ENCODE assay signal across 9 cellular contexts in the genomic region with DNA sequence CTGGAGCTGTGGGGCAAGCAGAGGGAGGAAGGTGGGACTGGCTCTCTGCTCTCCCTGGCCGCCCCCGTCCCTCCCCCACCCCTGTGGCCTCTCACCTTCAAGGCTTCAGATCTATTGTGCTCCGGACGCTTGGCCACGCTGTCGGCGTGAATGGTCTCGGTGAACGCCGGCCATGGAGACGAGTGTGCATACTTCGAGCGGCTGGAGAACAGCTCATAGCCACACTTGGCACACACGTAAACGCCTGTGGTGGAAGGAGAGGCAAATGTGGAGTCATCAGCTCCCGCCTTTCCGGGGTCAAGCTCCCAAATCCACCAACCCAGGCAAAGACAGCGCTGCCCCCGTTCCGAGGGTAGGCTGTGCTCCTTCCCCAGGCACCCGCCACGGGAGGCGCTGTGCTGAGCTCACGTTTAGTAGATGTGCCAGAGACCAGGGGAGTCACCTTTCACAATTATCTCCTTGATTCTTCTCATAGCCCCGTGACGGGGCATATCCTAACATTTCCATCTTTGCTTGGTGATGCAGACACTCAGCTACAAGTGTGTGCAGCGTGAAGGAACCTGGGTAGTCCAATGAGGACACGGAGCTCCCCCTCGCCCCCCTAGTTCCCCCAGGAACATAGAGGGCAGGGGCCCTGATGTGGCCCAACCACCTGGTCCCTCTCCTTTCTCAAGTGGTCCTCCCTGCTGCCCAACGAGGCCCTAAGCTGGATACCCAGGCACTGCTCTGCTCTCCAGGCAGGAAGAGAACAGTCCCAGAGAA. TPM values are rescaled to one million over a fixed set of nuclear protein-coding genes. Genes with fewer than 3 reads are reported as not detected.
DNase-seq lines count a peak whose midpoint lies in the region; ATAC-seq and TF ChIP-seq lines count a peak whose summit lies in the region.
"Had no signal": no experiment of that assay in that cellular context is flagged by ENCODE, and none has a peak within 500 bp of the region (broad histone marks: within the 10 kb centered on the region; RNA-seq: fewer than 3 reads in every experiment).

No MANE protein-coding gene starts in this region.

- peak; percentile 27 for TF ChIP-seq CTCF in foreskin keratinocyte (conservative IDR thresholded peaks at IDR 0.05)

- H3K27ac ChIP-seq in foreskin keratinocyte (no peak overlapping the region), skin epidermis (peak overlapping the region in 13 of 21 experiments; percentile 22 to 92 (median 78))
- H3K27ac ChIP-seq: SK-N-MC had no signal

- H3K27me3 ChIP-seq in foreskin keratinocyte: no peaks in the 10 kb centered on the region

- no peaks in the 10 kb centered on the region for H3K4me1 ChIP-seq in foreskin keratinocyte

- peak; percentile 53 for DNase-seq in NCI-H2227 (lab: John Stamatoyannopoulos, UW; ENCODE audit: unreplicated experiment)
- DNase-seq in NCI-H2227 treated with DMSO at 0.1 percent for 48 hours (lab: John Stamatoyannopoulos, UW): no peak
- DNase-seq in SKM-1 (lab: John Stamatoyannopoulos, UW; ENCODE audit: unreplicated experiment): peak; percentile 47
- no peak for DNase-seq in foreskin keratinocyte
- DNase-seq in NCI-H1105 (lab: John Stamatoyannopoulos, UW): no peak
- DNase-seq in T1000 (lab: John Stamatoyannopoulos, UW): no peak
- no peak for DNase-seq in OCI-M1 (lab: John Stamatoyannopoulos, UW)

- no peak for ATAC-seq in foreskin keratinocyte

- peak overlapping the region in 5 of 7 experiments; percentile 55 to 92 (median 65) for H3K4me3 ChIP-seq in skin epidermis

RNA-seq across cellular contexts. Expression of a gene that starts 1.7 kb away (rescaled TPM):
- total RNA-seq in foreskin keratinocyte: 13.2 and 15.6 TPM in 2 replicates
- 27.4 and 28.5 TPM in 2 replicates for polyA plus RNA-seq in foreskin keratinocyte

RNA-seq across cellular contexts. Expression of a gene that starts 13.1 kb away (rescaled TPM):
- 0.34 and 0.49 TPM in 2 replicates for total RNA-seq in foreskin keratinocyte
- 0.47 and 0.57 TPM in 2 replicates for polyA plus RNA-seq in foreskin keratinocyte

RNA-seq across cellular contexts. Expression of a gene that starts 18.0 kb away (rescaled TPM):
- 159 and 194 TPM in 2 replicates for total RNA-seq in foreskin keratinocyte
- polyA plus RNA-seq in foreskin keratinocyte: 237 and 254 TPM in 2 replicates

RNA-seq across cellular contexts. Expression of a gene that starts 23.1 kb away (rescaled TPM):
- total RNA-seq in foreskin keratinocyte: not detected in 2 replicates
- 0.03 TPM in 1 of 2 replicates, not detected in the other for polyA plus RNA-seq in foreskin keratinocyte

RNA-seq across cellular contexts. Expression of a gene that starts 23.3 kb away (rescaled TPM):
- 4,323 and 4,992 TPM in 2 replicates for total RNA-seq in foreskin keratinocyte
- polyA plus RNA-seq in foreskin keratinocyte: 6,371 and 7,303 TPM in 2 replicates

Comparison
In these comparisons a context has a peak if more than half of its experiments do, and no peak if none do; other contexts are left out.
1. DNase-seq: peak in NCI-H2227 (single experiment) and SKM-1 (single experiment); none in NCI-H2227 treated with DMSO at 0.1 percent for 48 hours (single experiment), foreskin keratinocyte (0 of 2), NCI-H1105 (single experiment), T1000 (single experiment) and OCI-M1 (single experiment).